In genomic region chr2:225137971-225138370, GRCh38 we compare ENCODE assay signal across 15 cellular contexts.
"Had no signal": no experiment of that assay in that cellular context is flagged by ENCODE, and none has a peak within 500 bp of the region (broad histone marks: within the 10 kb centered on the region; RNA-seq: fewer than 3 reads in every experiment).

No MANE protein-coding gene starts in this region.

- ATAC-seq: activated CD4-positive, alpha-beta T cell treated with anti-CD3 and anti-CD28 coated beads for 36 hours; effector memory CD8-positive, alpha-beta T cell; left ventricle myocardium superior; naive thymus-derived CD4-positive, alpha-beta T cell; right cardiac atrium; stimulated activated memory B cell treated with anti-CD40 and anti-IgM and Interleukin-4, amounts not matched to agents 10 μg/mL and 1 μg/mL and 100 μg/mL, for 72 hours had no signal

- DNase-seq: activated CD4-positive, alpha-beta T cell treated with anti-CD3 and anti-CD28 coated beads for 36 hours; activated CD4-positive, alpha-beta T cell treated with anti-CD3 and anti-CD28 coated beads, Interleukin-2, amount 50 U/mL, for 48 hours; amygdala; caudate nucleus; effector memory CD8-positive, alpha-beta T cell; left ventricle myocardium superior; mesendoderm; naive thymus-derived CD4-positive, alpha-beta T cell; right cardiac atrium; stimulated activated CD4-positive, alpha-beta T cell treated with anti-CD3 and anti-CD28 coated beads, Interleukin-4, amount 100 ng/mL, for 4 hours; testis had no signal

- H3K36me3 ChIP-seq: neural progenitor cell, prostate gland had no signal

- H3K27ac ChIP-seq: neural progenitor cell, prostate gland, testis had no signal

- H3K4me3 ChIP-seq: neural progenitor cell, prostate gland, smooth muscle cell, testis had no signal

- H3K4me1 ChIP-seq: neural progenitor cell, prostate gland, testis had no signal

- H3K9me3 ChIP-seq: prostate gland, testis had no signal

- H3K27me3 ChIP-seq: neural progenitor cell, testis had no signal
